Comparison of ENCODE assay signal across 8 cellular contexts in genomic region chr12:57549909-57550627, GRCh38. TPM values are rescaled to one million over a fixed set of nuclear protein-coding genes. Genes with fewer than 3 reads are reported as not detected.
DNase-seq lines count a peak whose midpoint lies in the region; ATAC-seq and TF ChIP-seq lines count a peak whose summit lies in the region.

TSS of gene KIF5A (plus strand) at chr12:57550044. CDS start at chr12:57550272, 228 bp downstream.

- BruUV-seq in Caco-2 (replicated peaks; lab: Mats Ljungman, UMichigan) = no TSS peak

- H3K4me1 Mint-ChIP-seq in Caco-2 (ENCODE audit: low read depth, unreplicated experiment) = peaks cover 10% of the 10 kb centered on the region
- H3K4me1 Mint-ChIP-seq in IgD-negative memory B cell = peaks cover 16 to 28% (median 26%) of the 10 kb centered on the region in 3 donors

- 0 out of 2 replicates have a peak, but pooled peaks cover 1% of the 10 kb centered on the region for H3K36me3 ChIP-seq in Caco-2 (ENCODE audit: control insufficient read depth, insufficient read depth, low read length)

- H3K27me3 Mint-ChIP-seq in Caco-2 (ENCODE audit: insufficient read depth, unreplicated experiment) (peaks cover 31% of the 10 kb centered on the region), IgD-negative memory B cell (peaks cover 3% of the 10 kb centered on the region)

- H3K4me1 ChIP-seq in Caco-2 = peaks cover 9% of the 10 kb centered on the region; the same call in 1 of the 2 replicates

- CTCF ChIA-PET in Caco-2 (lab: Charles Lee) = no interaction called here

- peak within 1 kb of the TSS in 1 of 2 donors; percentile 65 for H3K27ac ChIP-seq in coronary artery

- no peak for ATAC-seq in HG02678 (IDR thresholded peaks at IDR 0.05; ENCODE audit: unreplicated experiment)

- H3K9me3 Mint-ChIP-seq in Caco-2 (ENCODE audit: unreplicated experiment) = no peaks in the 10 kb centered on the region
- no peaks in the 10 kb centered on the region for H3K9me3 Mint-ChIP-seq in IgD-negative memory B cell

- peak within 1 kb of the TSS; percentile 64 for H3K4me3 Mint-ChIP-seq in Caco-2 (ENCODE audit: unreplicated experiment)
- H3K4me3 Mint-ChIP-seq in IgD-negative memory B cell = peak within 1 kb of the TSS; percentile 59 to 89 (median 76)

- peaks cover 15% of the 10 kb centered on the region for H3K36me3 Mint-ChIP-seq in Caco-2 (ENCODE audit: insufficient read depth, unreplicated experiment)
- H3K36me3 Mint-ChIP-seq in IgD-negative memory B cell = no peaks in the 10 kb centered on the region

- H3K4me3 ChIP-seq in Caco-2 (ENCODE audit: low read depth, low read length) (0 out of 2 replicates have a peak within 1 kb of the TSS, but pooled peaks have one; percentile 14), coronary artery (peak within 1 kb of the TSS; percentile 75)

- no peak within 1 kb of the TSS for H3K27ac Mint-ChIP-seq in Caco-2 (ENCODE audit: unreplicated experiment)
- H3K27ac Mint-ChIP-seq in IgD-negative memory B cell = peak within 1 kb of the TSS in 2 of 3 donors; percentile 16 to 93

- peaks cover 3% of the 10 kb centered on the region for H3K27me3 ChIP-seq in Caco-2 (replicated peaks; ENCODE audit: control insufficient read depth, insufficient read depth, low read length)

- intact Hi-C loops in Caco-2 (cut with micrococcal nuclease; ENCODE audit: unreplicated experiment) = no loop called here

- POLR2A ChIA-PET in Caco-2 (lab: Charles Lee) = no interaction called here

- no peak for TF ChIP-seq CTCF in Caco-2 (IDR thresholded peaks at IDR 0.05; ENCODE audit: insufficient read depth in 1 of 2, low read depth in 1 of 2, low read length in 1 of 2, severe bottlenecking in 1 of 2, unreplicated experiment in 1 of 2)
- TF ChIP-seq CTCF in coronary artery (IDR thresholded peaks at IDR 0.05) = no peak

- DNase-seq in Caco-2 (peak in 1 of 2 experiments; percentile 30), coronary artery (ENCODE audit: low spot score) (peak; percentile 67), midbrain (lab: John Stamatoyannopoulos, UW) (peak; percentile 46), KG1 (lab: John Stamatoyannopoulos, UW) (no peak)
- peak; percentile 25 for DNase-seq in activated CD4-positive, alpha-beta T cell treated with anti-CD3 and anti-CD28 coated beads for 1 hour
- peak; percentile 52 for DNase-seq in stimulated activated CD8-positive, alpha-beta memory T cell treated with anti-CD3 and anti-CD28 coated beads, Interleukin-4, amount 100 ng/mL, for 24 hours (ENCODE audit: low read depth)

- no peaks in the 10 kb centered on the region for H3K9me3 ChIP-seq in Caco-2

RNA-seq across cellular contexts. Expression of gene KIF5A, which starts in this region (rescaled TPM):
- total RNA-seq in Caco-2 (2022) = 0.05 TPM in 1 of 2 replicates, not detected in the other
- polyA plus RNA-seq in IgD-negative memory B cell = not detected
